ENCODE assay signal across 1 cellular context in genomic region chr11:78290293-78291176, GRCh38.
TF ChIP-seq lines count a peak whose summit lies in the region.

No MANE protein-coding gene starts in this region.

TF ChIP-seq in K562, 482 proteins besides CTCF, POLR2A, EP300 and RAD21 (continued from another document and continues in another):
- 0 out of 4 replicates have a peak, but pooled peaks of 1 of the 2 experiments have one; percentile 23 for TF ChIP-seq ZMIZ1 (IDR thresholded peaks at IDR 0.05; ENCODE audit: low read depth in 2 of 2, low read length in 2 of 2)
- TF ChIP-seq, protein P1, sequence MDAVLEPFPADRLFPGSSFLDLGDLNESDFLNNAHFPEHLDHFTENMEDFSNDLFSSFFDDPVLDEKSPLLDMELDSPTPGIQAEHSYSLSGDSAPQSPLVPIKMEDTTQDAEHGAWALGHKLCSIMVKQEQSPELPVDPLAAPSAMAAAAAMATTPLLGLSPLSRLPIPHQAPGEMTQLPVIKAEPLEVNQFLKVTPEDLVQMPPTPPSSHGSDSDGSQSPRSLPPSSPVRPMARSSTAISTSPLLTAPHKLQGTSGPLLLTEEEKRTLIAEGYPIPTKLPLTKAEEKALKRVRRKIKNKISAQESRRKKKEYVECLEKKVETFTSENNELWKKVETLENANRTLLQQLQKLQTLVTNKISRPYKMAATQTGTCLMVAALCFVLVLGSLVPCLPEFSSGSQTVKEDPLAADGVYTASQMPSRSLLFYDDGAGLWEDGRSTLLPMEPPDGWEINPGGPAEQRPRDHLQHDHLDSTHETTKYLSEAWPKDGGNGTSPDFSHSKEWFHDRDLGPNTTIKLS (IDR thresholded peaks at IDR 0.05; ENCODE audit: borderline replicate concordance, low read depth), result peak; percentile 66; the same call in 1 of the 2 replicates
- TF ChIP-seq, protein P2, sequence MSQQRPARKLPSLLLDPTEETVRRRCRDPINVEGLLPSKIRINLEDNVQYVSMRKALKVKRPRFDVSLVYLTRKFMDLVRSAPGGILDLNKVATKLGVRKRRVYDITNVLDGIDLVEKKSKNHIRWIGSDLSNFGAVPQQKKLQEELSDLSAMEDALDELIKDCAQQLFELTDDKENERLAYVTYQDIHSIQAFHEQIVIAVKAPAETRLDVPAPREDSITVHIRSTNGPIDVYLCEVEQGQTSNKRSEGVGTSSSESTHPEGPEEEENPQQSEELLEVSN (IDR thresholded peaks at IDR 0.05; ENCODE audit: borderline replicate concordance in 1 of 2, extremely low read depth in 1 of 2, insufficient read depth in 1 of 2, insufficient read length in 1 of 2, low read depth in 1 of 2, low read length in 1 of 2, poor library complexity in 1 of 2, severe bottlenecking in 1 of 2), result peak in 1 of 2 experiments; percentile 26
- no peak for TF ChIP-seq CC2D1A (IDR thresholded peaks at IDR 0.05)
- no peak for TF ChIP-seq KHSRP (IDR thresholded peaks at IDR 0.05)
- peak; percentile 74 for TF ChIP-seq ZNF766 (CRISPR knock-in tag; conservative IDR thresholded peaks at IDR 0.05)
- no peak for TF ChIP-seq ARID2 (IDR thresholded peaks at IDR 0.05)
- no peak for TF ChIP-seq ETS2 (tag; IDR thresholded peaks at IDR 0.05; ENCODE audit: borderline replicate concordance, poor library complexity, severe bottlenecking)
- TF ChIP-seq STAG1 (CRISPR knock-in tag; IDR thresholded peaks at IDR 0.05; ENCODE audit: borderline replicate concordance), result no peak
- peak; percentile 97 for TF ChIP-seq BRD9 (IDR thresholded peaks at IDR 0.05; ENCODE audit: low read depth, partially characterized antibody)
- no peak for TF ChIP-seq KLF16 (IDR thresholded peaks at IDR 0.05)
- no peak for TF ChIP-seq U2AF2 (optimal IDR thresholded peaks at IDR 0.05; ENCODE audit: low read depth, low read length)
- TF ChIP-seq NFXL1 (CRISPR knock-in tag; IDR thresholded peaks at IDR 0.05), result peak; percentile 79
- no peak for TF ChIP-seq ILF3 (IDR thresholded peaks at IDR 0.05; ENCODE audit: borderline replicate concordance)
- TF ChIP-seq PHF21A (IDR thresholded peaks at IDR 0.05; ENCODE audit: borderline replicate concordance, low read depth), result no peak
- no peak for TF ChIP-seq COPS2 (conservative IDR thresholded peaks at IDR 0.05)
- TF ChIP-seq ESRRA (IDR thresholded peaks at IDR 0.05; ENCODE audit: borderline replicate concordance, low read depth), result peak; percentile 98
- TF ChIP-seq SNRNP70 (optimal IDR thresholded peaks at IDR 0.05; ENCODE audit: low read depth, low read length), result no peak
- TF ChIP-seq RCOR1 (IDR thresholded peaks at IDR 0.05; ENCODE audit: borderline replicate concordance in 1 of 2, low read depth in 2 of 2, low read length in 2 of 2), result peak in 1 of 2 experiments; percentile 95; a peak in 2 of 4 replicates
- no peak for TF ChIP-seq CAMTA2 (CRISPR knock-in tag; conservative IDR thresholded peaks at IDR 0.05)
- no peak for TF ChIP-seq TSC22D4 (tag; IDR thresholded peaks at IDR 0.05)
- TF ChIP-seq SRSF1 (IDR thresholded peaks at IDR 0.05; ENCODE audit: low read depth, low read length), result no peak
- TF ChIP-seq, protein P3, sequence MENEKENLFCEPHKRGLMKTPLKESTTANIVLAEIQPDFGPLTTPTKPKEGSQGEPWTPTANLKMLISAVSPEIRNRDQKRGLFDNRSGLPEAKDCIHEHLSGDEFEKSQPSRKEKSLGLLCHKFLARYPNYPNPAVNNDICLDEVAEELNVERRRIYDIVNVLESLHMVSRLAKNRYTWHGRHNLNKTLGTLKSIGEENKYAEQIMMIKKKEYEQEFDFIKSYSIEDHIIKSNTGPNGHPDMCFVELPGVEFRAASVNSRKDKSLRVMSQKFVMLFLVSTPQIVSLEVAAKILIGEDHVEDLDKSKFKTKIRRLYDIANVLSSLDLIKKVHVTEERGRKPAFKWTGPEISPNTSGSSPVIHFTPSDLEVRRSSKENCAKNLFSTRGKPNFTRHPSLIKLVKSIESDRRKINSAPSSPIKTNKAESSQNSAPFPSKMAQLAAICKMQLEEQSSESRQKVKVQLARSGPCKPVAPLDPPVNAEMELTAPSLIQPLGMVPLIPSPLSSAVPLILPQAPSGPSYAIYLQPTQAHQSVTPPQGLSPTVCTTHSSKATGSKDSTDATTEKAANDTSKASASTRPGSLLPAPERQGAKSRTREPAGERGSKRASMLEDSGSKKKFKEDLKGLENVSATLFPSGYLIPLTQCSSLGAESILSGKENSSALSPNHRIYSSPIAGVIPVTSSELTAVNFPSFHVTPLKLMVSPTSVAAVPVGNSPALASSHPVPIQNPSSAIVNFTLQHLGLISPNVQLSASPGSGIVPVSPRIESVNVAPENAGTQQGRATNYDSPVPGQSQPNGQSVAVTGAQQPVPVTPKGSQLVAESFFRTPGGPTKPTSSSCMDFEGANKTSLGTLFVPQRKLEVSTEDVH (IDR thresholded peaks at IDR 0.05; ENCODE audit: low read depth, partially characterized antibody), result peak; percentile 67
- TF ChIP-seq ZNF436 (CRISPR knock-in tag; IDR thresholded peaks at IDR 0.05), result no peak
- TF ChIP-seq ZNF780A (CRISPR knock-in tag; IDR thresholded peaks at IDR 0.05), result no peak
- peak; percentile 86; the same call in 1 of the 2 replicates for TF ChIP-seq LEF1 (IDR thresholded peaks at IDR 0.05)
- TF ChIP-seq YBX1 (IDR thresholded peaks at IDR 0.05), result no peak
- TF ChIP-seq ZNF512 (tag; IDR thresholded peaks at IDR 0.05), result no peak
- TF ChIP-seq, protein P4, sequence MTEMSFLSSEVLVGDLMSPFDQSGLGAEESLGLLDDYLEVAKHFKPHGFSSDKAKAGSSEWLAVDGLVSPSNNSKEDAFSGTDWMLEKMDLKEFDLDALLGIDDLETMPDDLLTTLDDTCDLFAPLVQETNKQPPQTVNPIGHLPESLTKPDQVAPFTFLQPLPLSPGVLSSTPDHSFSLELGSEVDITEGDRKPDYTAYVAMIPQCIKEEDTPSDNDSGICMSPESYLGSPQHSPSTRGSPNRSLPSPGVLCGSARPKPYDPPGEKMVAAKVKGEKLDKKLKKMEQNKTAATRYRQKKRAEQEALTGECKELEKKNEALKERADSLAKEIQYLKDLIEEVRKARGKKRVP (CRISPR knock-in tag; IDR thresholded peaks at IDR 0.05), result peak; percentile 99
- no peak for TF ChIP-seq ZFP30 (CRISPR knock-in tag; IDR thresholded peaks at IDR 0.05; ENCODE audit: borderline replicate concordance)
- no peak for TF ChIP-seq ZC3H11A (IDR thresholded peaks at IDR 0.05; ENCODE audit: low read depth, low read length)
- TF ChIP-seq SNIP1 (IDR thresholded peaks at IDR 0.05; ENCODE audit: low read depth), result no peak
- no peak; a peak in 1 of 6 replicates for TF ChIP-seq ZBTB11 (CRISPR knock-in tag; IDR thresholded peaks at IDR 0.05)
- TF ChIP-seq MEF2D (tag; conservative IDR thresholded peaks at IDR 0.05; ENCODE audit: low read depth), result peak; percentile 56
- no peak for TF ChIP-seq SRSF7 (optimal IDR thresholded peaks at IDR 0.05; ENCODE audit: low read depth, low read length)
- TF ChIP-seq KDM1A (IDR thresholded peaks at IDR 0.05), result peak; percentile 15 to 49; a peak in 1 of 4 replicates
- TF ChIP-seq CCNT2 (IDR thresholded peaks at IDR 0.05; ENCODE audit: borderline replicate concordance, extremely low read depth, insufficient read length, low read depth, low read length), result peak; percentile 73
- TF ChIP-seq FOXK1 (CRISPR knock-in tag; IDR thresholded peaks at IDR 0.05; ENCODE audit: borderline replicate concordance), result no peak
- peak; percentile 83; the same call in 1 of the 2 replicates for TF ChIP-seq FOXP1 (CRISPR knock-in tag; IDR thresholded peaks at IDR 0.05)
- no peak for TF ChIP-seq MCM5 (IDR thresholded peaks at IDR 0.05; ENCODE audit: low read depth)
- no peak for TF ChIP-seq CBFB (CRISPR knock-in tag; IDR thresholded peaks at IDR 0.05)
- TF ChIP-seq CBFA2T2 (conservative IDR thresholded peaks at IDR 0.05), result no peak
- TF ChIP-seq ZBTB8A (IDR thresholded peaks at IDR 0.05; ENCODE audit: partially characterized antibody), result no peak
- no peak for TF ChIP-seq CEBPZ (IDR thresholded peaks at IDR 0.05; ENCODE audit: borderline replicate concordance, low read depth, low read length)
- TF ChIP-seq KDM2B (CRISPR knock-in tag; IDR thresholded peaks at IDR 0.05), result no peak
- no peak for TF ChIP-seq ELF1 (tag; IDR thresholded peaks at IDR 0.05)
